ENCODE assay signal across 8 cellular contexts in genomic region chr7:74002474-74003017, GRCh38. TPM values are rescaled to one million over a fixed set of nuclear protein-coding genes. Genes with fewer than 3 reads are reported as not detected.
DNase-seq lines count a peak whose midpoint lies in the region; ATAC-seq, FAIRE-seq and TF ChIP-seq lines count a peak whose summit lies in the region.

No MANE protein-coding gene starts in this region.

- no peaks in the 10 kb centered on the region for H4K20me1 ChIP-seq in astrocyte (ENCODE audit: insufficient read depth, low read length)

- no peaks in the 10 kb centered on the region for H3K9me3 ChIP-seq in CD4-positive, alpha-beta memory T cell (ENCODE audit: control insufficient read depth in 1 of 2, low read length in 2 of 2)
- H3K9me3 ChIP-seq in astrocyte (ENCODE audit: insufficient read depth, low read depth, low read length) = no peaks in the 10 kb centered on the region
- H3K9me3 ChIP-seq in mesenchymal stem cell (ENCODE audit: control insufficient read depth, low read length) = no peaks in the 10 kb centered on the region

- H2BK120ac ChIP-seq in mesenchymal stem cell (ENCODE audit: low read depth, low read length) = no peak overlapping the region

- H2BK12ac ChIP-seq in mesenchymal stem cell (ENCODE audit: low read length in 2 of 2) = peak overlapping the region in 1 of 2 experiments; percentile 83

- peak overlapping the region in 4 of 7 donors; percentile 43 to 67 (median 57) for H3K27ac Mint-ChIP-seq in CD4-positive, alpha-beta memory T cell
- no peak overlapping the region for H3K27ac Mint-ChIP-seq in astrocyte (ENCODE audit: unreplicated experiment)

- no peak overlapping the region for H3K27ac ChIP-seq in CD4-positive, alpha-beta memory T cell (ENCODE audit: low read depth, low read length)
- H3K27ac ChIP-seq in astrocyte (ENCODE audit: low read depth, low read length) (peak overlapping the region; percentile 65), mesenchymal stem cell (ENCODE audit: low read length, poor library complexity, severe bottlenecking) (peak overlapping the region; percentile 10)

- H3K36me3 Mint-ChIP-seq in CD4-positive, alpha-beta memory T cell = no peaks in the 10 kb centered on the region
- H3K36me3 Mint-ChIP-seq in astrocyte (ENCODE audit: low read depth, unreplicated experiment) = no peaks in the 10 kb centered on the region

- H3K4ac ChIP-seq in mesenchymal stem cell (ENCODE audit: low read depth in 1 of 2, low read length in 2 of 2) = peak overlapping the region in 1 of 2 experiments; percentile 27

- H3K4me1 Mint-ChIP-seq in CD4-positive, alpha-beta memory T cell = peaks cover 3 to 17% (median 10%) of the 10 kb centered on the region in 4 donors
- peaks cover 3% of the 10 kb centered on the region for H3K4me1 Mint-ChIP-seq in astrocyte (ENCODE audit: low read depth, unreplicated experiment)

- H3K9me3 Mint-ChIP-seq in CD4-positive, alpha-beta memory T cell = no peaks in the 10 kb centered on the region
- H3K9me3 Mint-ChIP-seq in astrocyte (ENCODE audit: unreplicated experiment) = no peaks in the 10 kb centered on the region

- H2AFZ ChIP-seq in astrocyte (ENCODE audit: low read depth, low read length) (peak overlapping the region; percentile 6), mesenchymal stem cell (ENCODE audit: low read depth, low read length) (peak overlapping the region; percentile 73)

- H3K4me2 ChIP-seq in astrocyte (ENCODE audit: low read length) (peak overlapping the region; percentile 64), mesenchymal stem cell (ENCODE audit: low read length, poor library complexity, severe bottlenecking) (peak overlapping the region; percentile 23)

- H3K27me3 Mint-ChIP-seq in CD4-positive, alpha-beta memory T cell = peaks cover 5% of the 10 kb centered on the region in 2 donors
- H3K27me3 Mint-ChIP-seq in astrocyte (ENCODE audit: low read depth, unreplicated experiment) = peaks cover 26% of the 10 kb centered on the region

- H3K79me1 ChIP-seq in mesenchymal stem cell (replicated peaks; ENCODE audit: low read length, poor library complexity, severe bottlenecking) = no peaks in the 10 kb centered on the region

- peak overlapping the region in 1 of 2 experiments; percentile 71 for H3K14ac ChIP-seq in mesenchymal stem cell (ENCODE audit: low read length in 2 of 2)

- WGBS in mesenchymal stem cell = 30% methylated on average over 16 of the region's 16 CpGs

- H3K23ac ChIP-seq in mesenchymal stem cell (ENCODE audit: low read length in 2 of 2) = peak overlapping the region in 1 of 2 experiments; percentile 78

- TF ChIP-seq CTCF in astrocyte (IDR thresholded peaks at IDR 0.05; ENCODE audit: insufficient read depth, low read depth, low read length) = no peak

- no peak for DNase-seq in CD4-positive, alpha-beta memory T cell
- DNase-seq in LoVo (ENCODE audit: low spot score) (peak; percentile 86), astrocyte (ENCODE audit: low read depth) (peak; percentile 81), mesenchymal stem cell (peak; percentile 65), DMS114 treated with DMSO at 0.1 percent for 48 hours (lab: John Stamatoyannopoulos, UW; ENCODE audit: unreplicated experiment) (no peak)

- no peak overlapping the region for H2BK5ac ChIP-seq in mesenchymal stem cell (ENCODE audit: low read depth, low read length, poor library complexity, severe bottlenecking)

- no peaks in the 10 kb centered on the region for H3K36me3 ChIP-seq in CD4-positive, alpha-beta memory T cell (ENCODE audit: insufficient read depth, low read length)
- no peaks in the 10 kb centered on the region for H3K36me3 ChIP-seq in astrocyte (ENCODE audit: insufficient read depth, low read length)
- H3K36me3 ChIP-seq in mesenchymal stem cell (ENCODE audit: control insufficient read depth in 1 of 2, insufficient read depth in 2 of 2, low read depth in 1 of 2, low read length in 2 of 2) = no peaks in the 10 kb centered on the region

- no peak overlapping the region for H2AK5ac ChIP-seq in mesenchymal stem cell (ENCODE audit: low read length, severe bottlenecking)

- POLR2A ChIA-PET in CD4-positive, alpha-beta memory T cell (lab: Charles Lee; ENCODE audit: partially characterized antibody) = no interaction called here

- FAIRE-seq in astrocyte (lab: Jason Lieb, UNC) = no peak

- intact Hi-C loops in CD4-positive, alpha-beta memory T cell (cut with micrococcal nuclease) = no loop called here

- no peak overlapping the region for H4K91ac ChIP-seq in mesenchymal stem cell (ENCODE audit: low read length)

- no peaks in the 10 kb centered on the region for H3K27me3 ChIP-seq in CD4-positive, alpha-beta memory T cell (ENCODE audit: insufficient read depth, low read length)
- H3K27me3 ChIP-seq in astrocyte (ENCODE audit: insufficient read depth, low read length) = no peaks in the 10 kb centered on the region
- H3K27me3 ChIP-seq in mesenchymal stem cell (ENCODE audit: control insufficient read depth in 1 of 2, insufficient read depth in 1 of 2, low read length in 2 of 2) = peaks cover 0 to 11% of the 10 kb centered on the region in 2 experiments

- H2BK15ac ChIP-seq in mesenchymal stem cell (ENCODE audit: low read depth, poor library complexity, severe bottlenecking) = no peak overlapping the region

- H3K9ac ChIP-seq in astrocyte (ENCODE audit: low read length) (peak overlapping the region; percentile 61), mesenchymal stem cell (ENCODE audit: low read length) (no peak overlapping the region)

- no peaks in the 10 kb centered on the region for H3K4me1 ChIP-seq in CD4-positive, alpha-beta memory T cell (ENCODE audit: insufficient read depth, low read length)
- H3K4me1 ChIP-seq in astrocyte (ENCODE audit: insufficient read depth, low read length) (peaks cover 26% of the 10 kb centered on the region), mesenchymal stem cell (ENCODE audit: control insufficient read depth, insufficient read depth, low read depth, low read length) (peaks cover 15% of the 10 kb centered on the region)

- peak overlapping the region in 1 of 2 experiments; percentile 71 for H3K18ac ChIP-seq in mesenchymal stem cell (ENCODE audit: low read depth in 1 of 2, low read length in 2 of 2)

- no peak overlapping the region for H3K4me3 ChIP-seq in CD4-positive, alpha-beta memory T cell (ENCODE audit: low read length in 2 of 2)
- H3K4me3 ChIP-seq in astrocyte (ENCODE audit: insufficient read depth, low read depth, low read length) (no peak overlapping the region), mesenchymal stem cell (ENCODE audit: insufficient read depth in 1 of 2, low read depth in 1 of 2, low read length in 2 of 2) (no peak overlapping the region)

- CTCF ChIA-PET in CD4-positive, alpha-beta memory T cell (lab: Charles Lee; ENCODE audit: partially characterized antibody) = interaction anchor here (1.0 kb wide), 1 partner anchor 23 kb away, joined by 3 read pairs; no protein-coding TSS in a partner anchor

- H3K4me3 Mint-ChIP-seq in CD4-positive, alpha-beta memory T cell = peak overlapping the region in 3 of 8 donors; percentile 30 to 51 (median 33)
- no peak overlapping the region for H3K4me3 Mint-ChIP-seq in astrocyte (ENCODE audit: unreplicated experiment)

- no peaks in the 10 kb centered on the region for H3K79me2 ChIP-seq in astrocyte (ENCODE audit: insufficient read depth, low read length)

- ATAC-seq in HG02852 (IDR thresholded peaks at IDR 0.05; ENCODE audit: unreplicated experiment) (no peak), GM19324 (IDR thresholded peaks at IDR 0.05; ENCODE audit: low FRiP score, unreplicated experiment) (no peak), HG03469 (IDR thresholded peaks at IDR 0.05; ENCODE audit: unreplicated experiment) (no peak)

- H4K8ac ChIP-seq in mesenchymal stem cell (ENCODE audit: low read length) = peak overlapping the region; percentile 72

RNA-seq across cellular contexts. Expression of gene ELN, which starts 25.4 kb away (rescaled TPM):
- not detected for total RNA-seq in CD4-positive, alpha-beta memory T cell
- polyA plus RNA-seq in CD4-positive, alpha-beta memory T cell = not detected
- total RNA-seq in astrocyte = 0.75 and 0.89 TPM in 2 replicates
- polyA plus RNA-seq in mesenchymal stem cell (2013, experiment 1 of 2) = 0.18 TPM
- polyA plus RNA-seq in mesenchymal stem cell (2013, experiment 2 of 2) = 0.11 TPM

Comparison
In these comparisons a context has a peak if more than half of its experiments do, and no peak if none do; other contexts are left out.
1. DNase-seq: peak in LoVo (single experiment), astrocyte (single experiment) and mesenchymal stem cell (single experiment); none in CD4-positive, alpha-beta memory T cell (0 of 5) and DMS114 treated with DMSO at 0.1 percent for 48 hours (single experiment).